In the genomic region with DNA sequence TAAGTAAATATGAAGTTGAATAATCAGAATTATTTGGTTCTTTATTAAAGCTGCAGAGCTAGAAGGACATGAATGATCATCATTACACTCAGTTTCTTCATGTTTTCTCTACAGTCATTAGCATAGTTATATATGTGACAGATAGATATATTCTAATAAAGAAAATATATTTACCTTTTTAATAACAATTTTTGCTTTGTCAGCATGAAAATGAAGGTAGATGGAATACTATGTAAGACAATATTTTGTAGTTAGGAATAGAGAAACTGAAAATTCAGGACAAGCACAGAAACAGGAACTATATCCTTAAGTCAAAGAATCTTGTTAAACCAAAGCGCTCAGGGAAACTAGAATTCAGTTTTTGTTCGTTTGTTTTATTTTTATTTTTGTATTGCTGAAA, we compare ENCODE assay signal across 8 cellular contexts.
"Had no signal": no experiment of that assay in that cellular context is flagged by ENCODE, and none has a peak within 500 bp of the region (broad histone marks: within the 10 kb centered on the region; RNA-seq: fewer than 3 reads in every experiment).

No MANE protein-coding gene starts in this region.

- H3K4me1 ChIP-seq: HAP-1 had no signal

- H3K27ac ChIP-seq: GM23248 had no signal

- DNase-seq: GM23248, GOT3, H7, Kasumi-1, KBM-7 had no signal

- FAIRE-seq: HTR-8/SVneo had no signal

- H3K4me3 ChIP-seq: GM23248, HAP-1 had no signal

- H3K9me3 ChIP-seq: HAP-1 had no signal

- ATAC-seq: HCT116 had no signal
